ENCODE assay signal across 19 cellular contexts in genomic region chr5:154698681-154699275, GRCh38. TPM values are rescaled to one million over a fixed set of nuclear protein-coding genes. Genes with fewer than 3 reads are reported as not detected.
DNase-seq lines count a peak whose midpoint lies in the region; ATAC-seq and TF ChIP-seq lines count a peak whose summit lies in the region.
"Had no signal": no experiment of that assay in that cellular context is flagged by ENCODE, and none has a peak within 500 bp of the region (broad histone marks: within the 10 kb centered on the region; RNA-seq: fewer than 3 reads in every experiment).

No MANE protein-coding gene starts in this region.

- H3K9me3 ChIP-seq in thyroid gland, result no peaks in the 10 kb centered on the region
- H3K9me3 ChIP-seq: SJCRH30 had no signal

- no peak overlapping the region for H2AK5ac ChIP-seq in mesendoderm (ENCODE audit: low read length)

- H3K9ac ChIP-seq in mesendoderm (ENCODE audit: low read length), result no peak overlapping the region

- no peak overlapping the region for H3K23ac ChIP-seq in mesendoderm (ENCODE audit: low read length)

- DNase-seq in LHCN-M2 (ENCODE audit: low read depth) (peak; percentile 36), glomerular visceral epithelial cell (ENCODE audit: extremely low spot score) (peak; percentile 37), mesendoderm (no peak), thyroid gland (no peak), GDM1 (lab: John Stamatoyannopoulos, UW) (no peak), NCI-H748 (lab: John Stamatoyannopoulos, UW; ENCODE audit: unreplicated experiment) (no peak), sciatic nerve (ENCODE audit: low spot score) (no peak)
- DNase-seq: ACHN; Calu3; CD4-positive, alpha-beta T cell; DMS53; HCEC 1CT; MV-4-11; NCI-H1417; NCI-H187 treated with DMSO at 0.1 percent for 48 hours; NCI-H69; SJCRH30 had no signal

- no peak overlapping the region for H3K56ac ChIP-seq in mesendoderm (ENCODE audit: low read length)

- TF ChIP-seq CTCF in thyroid gland (IDR thresholded peaks at IDR 0.05), result no peak

- TF ChIP-seq POLR2A in thyroid gland (IDR thresholded peaks at IDR 0.05), result no peak

- H3K27me3 ChIP-seq in mesendoderm (ENCODE audit: insufficient read depth, low read length, poor library complexity) (no peaks in the 10 kb centered on the region), thyroid gland (no peaks in the 10 kb centered on the region)
- H3K27me3 ChIP-seq: SJCRH30 had no signal

- no peak for ATAC-seq in sciatic nerve
- ATAC-seq: K562 had no signal

- no peak overlapping the region for H3K4ac ChIP-seq in mesendoderm (ENCODE audit: low read depth, low read length)

- H3K27ac ChIP-seq in mesendoderm (ENCODE audit: low read depth, low read length), result no peak overlapping the region
- H3K27ac ChIP-seq in thyroid gland, result peak overlapping the region in 2 of 3 donors; percentile 28 to 41
- H3K27ac ChIP-seq: RWPE1, SJCRH30 had no signal

- H3K79me2 ChIP-seq in mesendoderm (ENCODE audit: control insufficient read depth, insufficient read depth, low read length), result no peaks in the 10 kb centered on the region

- no CpG with 5 or more reads among the region's 7 CpGs for WGBS in mesendoderm (ENCODE audit: extremely low coverage, insufficient coverage, low lambda C conversion rate)
- 80 to 82% methylated on average over 7 of the region's 7 CpGs for WGBS in thyroid gland, 2 donors

- no peaks in the 10 kb centered on the region for H3K79me1 ChIP-seq in mesendoderm (ENCODE audit: low read length)

- H2BK15ac ChIP-seq in mesendoderm (replicated peaks; ENCODE audit: low read depth), result no peak overlapping the region

- H4K5ac ChIP-seq in mesendoderm (ENCODE audit: low read length), result no peak overlapping the region

- no peak overlapping the region for H2BK120ac ChIP-seq in mesendoderm (ENCODE audit: low read depth, low read length)

- peaks cover 8% of the 10 kb centered on the region for H3K4me1 ChIP-seq in mesendoderm (ENCODE audit: control insufficient read depth, low read depth, low read length)
- H3K4me1 ChIP-seq in thyroid gland, result peaks cover 12 to 19% of the 10 kb centered on the region in 2 donors
- H3K4me1 ChIP-seq: SJCRH30 had no signal

- H3K36me3 ChIP-seq in mesendoderm (ENCODE audit: control insufficient read depth, insufficient read depth, low read length) (no peaks in the 10 kb centered on the region), thyroid gland (no peaks in the 10 kb centered on the region)
- H3K36me3 ChIP-seq: SJCRH30 had no signal

- no peak overlapping the region for H3K4me2 ChIP-seq in mesendoderm (ENCODE audit: low read length)

- H3K18ac ChIP-seq in mesendoderm (ENCODE audit: low read length), result peak overlapping the region; percentile 51

- H2BK5ac ChIP-seq in mesendoderm (ENCODE audit: low read length), result no peak overlapping the region

- H3K4me3 ChIP-seq in mesendoderm (ENCODE audit: low read length) (no peak overlapping the region), thyroid gland (replicated peaks in 1 of 3) (no peak overlapping the region)
- H3K4me3 ChIP-seq: K562, SJCRH30 had no signal

- no peak overlapping the region for H4K8ac ChIP-seq in mesendoderm (ENCODE audit: low read depth, low read length)

- intact Hi-C loops in thyroid gland (cut with DNase I) (no loop called here), sciatic nerve (cut with DNase I) (no loop called here)

RNA-seq across cellular contexts. Expression of gene LARP1, which starts 56.4 kb away (rescaled TPM):
- 67.6 and 95.2 TPM in 2 replicates for total RNA-seq in LHCN-M2 (2014; rRNA removed)
- 73.5 TPM for polyA plus RNA-seq in LHCN-M2 (2012)
- 220 TPM for polyA plus RNA-seq in mesendoderm (2013, experiment 1 of 2)
- polyA plus RNA-seq in mesendoderm (2013, experiment 2 of 2), result 229 TPM
- 100 to 1,000 TPM; 109 to 192 (median 133) TPM for total RNA-seq in thyroid gland
- 157 TPM for total RNA-seq in sciatic nerve

Comparison
In these comparisons a context has a peak if more than half of its experiments do, and no peak if none do; other contexts are left out.
1. DNase-seq: peak in LHCN-M2 (single experiment) and glomerular visceral epithelial cell (single experiment); none in mesendoderm (single experiment), thyroid gland (0 of 2), GDM1 (single experiment), NCI-H748 (single experiment) and sciatic nerve (single experiment).